Comparison of ENCODE assay signal across 21 cellular contexts in the genomic region with DNA sequence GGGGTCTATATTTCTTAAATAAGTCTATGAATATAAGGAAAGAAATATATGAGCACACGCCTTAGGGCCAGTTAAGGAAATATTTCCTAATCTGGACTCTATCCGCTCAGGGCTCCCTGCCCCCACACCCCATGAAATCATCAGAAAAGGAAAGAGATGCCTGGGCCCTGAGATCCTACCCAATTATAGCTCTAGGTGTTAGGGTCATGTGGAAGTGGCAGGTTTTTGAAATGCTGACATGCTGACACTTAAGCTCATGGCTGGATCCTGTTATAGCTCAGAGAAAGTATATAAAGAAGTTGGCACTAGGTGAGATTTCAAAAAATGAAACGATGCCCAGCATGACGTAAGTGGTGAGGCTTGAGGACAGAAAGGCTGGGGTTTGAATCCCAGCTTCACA.
"Had no signal": no experiment of that assay in that cellular context is flagged by ENCODE, and none has a peak within 500 bp of the region (broad histone marks: within the 10 kb centered on the region; RNA-seq: fewer than 3 reads in every experiment).

No MANE protein-coding gene starts in this region.

- ATAC-seq: activated CD8-positive, alpha-beta memory T cell treated with anti-CD3 and anti-CD28 coated beads, Interleukin-2, amount 10 ng/mL, durations not matched to agents 7 days and 5 days; activated naive CD4-positive, alpha-beta T cell treated with anti-CD3 and anti-CD28 coated beads, Interleukin-2, amount 50 U/mL, for 72 hours; mucosa of descending colon; natural killer cell; stimulated activated naive CD8-positive, alpha-beta T cell treated with anti-CD3 and anti-CD28 coated beads, Interleukin-15, amount 100 ng/mL, for 72 hours had no signal

- FAIRE-seq: kidney had no signal

- H3K4me1 Mint-ChIP-seq: natural killer cell had no signal

- H3K4me3 Mint-ChIP-seq: activated CD8-positive, alpha-beta memory T cell treated with anti-CD3 and anti-CD28 coated beads, Interleukin-2, amount 10 ng/mL, durations not matched to agents 7 days and 5 days; activated T-cell treated with anti-CD3 and anti-CD28 coated beads, Interleukin-2, amount 50 U/mL, for 24 hours; brain; natural killer cell; stimulated activated naive CD8-positive, alpha-beta T cell treated with anti-CD3 and anti-CD28 coated beads, Interleukin-15, amount 100 ng/mL, for 72 hours had no signal

- H3K27ac Mint-ChIP-seq: activated CD8-positive, alpha-beta memory T cell treated with anti-CD3 and anti-CD28 coated beads, Interleukin-2, amount 10 ng/mL, durations not matched to agents 7 days and 5 days; activated naive CD4-positive, alpha-beta T cell treated with anti-CD3 and anti-CD28 coated beads, Interleukin-2, amount 50 U/mL, for 72 hours; activated T-cell treated with anti-CD3 and anti-CD28 coated beads, Interleukin-2, amount 50 U/mL, for 24 hours; natural killer cell; stimulated activated naive CD8-positive, alpha-beta T cell treated with anti-CD3 and anti-CD28 coated beads, Interleukin-15, amount 100 ng/mL, for 72 hours had no signal

- H3K27ac ChIP-seq: dorsolateral prefrontal cortex, prostate gland, testis had no signal

- H3K4me3 ChIP-seq: lung, mucosa of descending colon, prostate gland, testis had no signal

- H3K4me1 ChIP-seq: prostate gland had no signal

- H3K27me3 ChIP-seq: testis had no signal

- DNase-seq: activated CD4-positive, alpha-beta T cell treated with anti-CD3 and anti-CD28 coated beads for 1 hour; activated CD4-positive, alpha-beta T cell treated with anti-CD3 and anti-CD28 coated beads, Interleukin-2, amount 50 U/mL, for 48 hours; activated CD8-positive, alpha-beta memory T cell treated with anti-CD3 and anti-CD28 coated beads, Interleukin-2, amount 10 ng/mL, durations not matched to agents 7 days and 5 days; activated effector memory CD4-positive, alpha-beta T cell treated with Interleukin-2 at 50 U/mL for 16 hours; activated T-cell treated with anti-CD3 and anti-CD28 coated beads, Interleukin-2, amount 50 U/mL, for 24 hours; amniotic stem cell; dorsolateral prefrontal cortex; foreskin melanocyte; kidney; mucosa of descending colon; natural killer cell; nucleus accumbens; stimulated activated CD4-positive, alpha-beta T cell treated with anti-CD3 and anti-CD28 coated beads, Interleukin-4, amount 100 ng/mL, for 1 hour; stimulated activated CD8-positive, alpha-beta memory T cell treated with anti-CD3 and anti-CD28 coated beads, Interleukin-4, amount 100 ng/mL, for 48 hours; stimulated activated naive CD8-positive, alpha-beta T cell treated with anti-CD3 and anti-CD28 coated beads, Interleukin-15, amount 100 ng/mL, for 72 hours; SW 1271; testis had no signal

- H3K9me3 ChIP-seq: mucosa of descending colon, prostate gland, testis had no signal

- H3K36me3 ChIP-seq: prostate gland had no signal

- H3K36me3 Mint-ChIP-seq: activated naive CD4-positive, alpha-beta T cell treated with anti-CD3 and anti-CD28 coated beads, Interleukin-2, amount 50 U/mL, for 72 hours; brain; natural killer cell had no signal

- H3K9me3 Mint-ChIP-seq: activated naive CD4-positive, alpha-beta T cell treated with anti-CD3 and anti-CD28 coated beads, Interleukin-2, amount 50 U/mL, for 72 hours; activated T-cell treated with anti-CD3 and anti-CD28 coated beads, Interleukin-2, amount 50 U/mL, for 24 hours; natural killer cell; stimulated activated naive CD8-positive, alpha-beta T cell treated with anti-CD3 and anti-CD28 coated beads, Interleukin-15, amount 100 ng/mL, for 72 hours had no signal

- H3K27me3 Mint-ChIP-seq: activated CD8-positive, alpha-beta memory T cell treated with anti-CD3 and anti-CD28 coated beads, Interleukin-2, amount 10 ng/mL, durations not matched to agents 7 days and 5 days; activated T-cell treated with anti-CD3 and anti-CD28 coated beads, Interleukin-2, amount 50 U/mL, for 24 hours; brain; stimulated activated naive CD8-positive, alpha-beta T cell treated with anti-CD3 and anti-CD28 coated beads, Interleukin-15, amount 100 ng/mL, for 72 hours had no signal
